Comparison of ENCODE assay signal across 10 cellular contexts in the genomic region with DNA sequence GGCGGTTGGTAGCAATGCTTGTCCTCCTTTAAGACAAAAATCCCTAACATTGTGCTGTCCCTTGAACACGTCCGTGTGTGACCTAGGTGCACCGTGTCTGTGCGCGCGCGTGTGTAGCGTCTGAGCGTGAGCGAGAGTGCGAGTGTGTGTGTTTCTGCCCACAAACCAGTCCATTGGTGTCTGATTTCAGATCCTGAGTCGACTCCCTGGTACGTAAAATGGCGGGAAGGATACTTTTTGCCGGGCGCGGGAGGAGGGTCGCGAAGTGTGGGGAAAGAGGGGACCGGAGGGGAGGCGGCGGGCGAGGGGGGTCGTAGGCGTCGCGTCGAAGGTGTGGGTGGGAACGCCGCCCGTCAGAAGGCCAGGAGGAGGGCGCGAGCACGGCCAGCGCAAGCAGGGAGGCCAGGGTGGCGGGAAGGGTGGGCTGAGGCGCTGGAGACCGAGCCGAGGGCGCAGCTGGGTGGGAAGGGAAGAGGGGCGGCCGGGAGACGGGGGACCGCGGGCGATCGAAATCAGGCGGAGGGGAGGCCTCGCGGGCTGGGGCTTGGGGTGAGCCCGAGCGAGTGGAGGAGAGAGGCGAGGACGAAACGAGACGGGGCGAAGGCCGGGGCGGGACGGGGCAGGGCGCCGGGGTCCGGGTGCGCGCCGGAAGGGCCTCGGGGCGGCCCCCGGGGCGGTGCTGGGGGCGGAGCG. TPM values are rescaled to one million over a fixed set of nuclear protein-coding genes. Genes with fewer than 3 reads are reported as not detected.
DNase-seq lines count a peak whose midpoint lies in the region; ATAC-seq and TF ChIP-seq lines count a peak whose summit lies in the region.
"Had no signal": no experiment of that assay in that cellular context is flagged by ENCODE, and none has a peak within 500 bp of the region (broad histone marks: within the 10 kb centered on the region; RNA-seq: fewer than 3 reads in every experiment).

No MANE protein-coding gene starts in this region.

- CTCF ChIA-PET in CD4-positive, alpha-beta memory T cell (lab: Charles Lee; ENCODE audit: partially characterized antibody): no interaction called here
- CTCF ChIA-PET in activated CD8-positive, alpha-beta T cell treated with anti-CD3 and anti-CD28 coated beads for 36 hours (lab: Charles Lee): interaction anchor here (1.0 to 1.1 kb wide), 2 partner anchors 11 to 14 kb away, joined by 3 to 5 read pairs; no protein-coding TSS in a partner anchor

- H3K27ac Mint-ChIP-seq in CD4-positive, alpha-beta memory T cell: peak overlapping the region in 3 of 7 donors; percentile 46 to 81 (median 49)
- H3K27ac Mint-ChIP-seq in activated CD8-positive, alpha-beta T cell treated with anti-CD3 and anti-CD28 coated beads for 36 hours: no peak overlapping the region
- H3K27ac Mint-ChIP-seq in naive thymus-derived CD8-positive, alpha-beta T cell: peak overlapping the region in 1 of 10 donors; percentile 71

- H3K36me3 Mint-ChIP-seq in CD4-positive, alpha-beta memory T cell: peaks cover 0 to 1% of the 10 kb centered on the region in 2 donors
- H3K36me3 Mint-ChIP-seq in activated CD8-positive, alpha-beta T cell treated with anti-CD3 and anti-CD28 coated beads for 36 hours (ENCODE audit: low read depth): no peaks in the 10 kb centered on the region
- H3K36me3 Mint-ChIP-seq in naive thymus-derived CD8-positive, alpha-beta T cell: peaks cover 1 to 37% (median 10%) of the 10 kb centered on the region in 3 donors

- H3K36me3 ChIP-seq in CD4-positive, alpha-beta memory T cell (ENCODE audit: insufficient read depth, low read length): no peaks in the 10 kb centered on the region

- ATAC-seq in HG03280 (IDR thresholded peaks at IDR 0.05; ENCODE audit: unreplicated experiment): peak; percentile 1
- ATAC-seq in activated CD8-positive, alpha-beta T cell treated with anti-CD3 and anti-CD28 coated beads for 36 hours: no peak
- peak; percentile 13 to 29 for ATAC-seq in naive thymus-derived CD8-positive, alpha-beta T cell
- no peak for ATAC-seq in GM21381 (IDR thresholded peaks at IDR 0.05; ENCODE audit: unreplicated experiment)

- no peaks in the 10 kb centered on the region for H3K9me3 ChIP-seq in CD4-positive, alpha-beta memory T cell (ENCODE audit: control insufficient read depth in 1 of 2, low read length in 2 of 2)

- peaks cover 15 to 28% (median 22%) of the 10 kb centered on the region in 4 donors for H3K4me1 Mint-ChIP-seq in CD4-positive, alpha-beta memory T cell
- H3K4me1 Mint-ChIP-seq in activated CD8-positive, alpha-beta T cell treated with anti-CD3 and anti-CD28 coated beads for 36 hours (ENCODE audit: low read depth): peaks cover 14% of the 10 kb centered on the region
- peaks cover 14 to 30% (median 22%) of the 10 kb centered on the region in 4 donors for H3K4me1 Mint-ChIP-seq in naive thymus-derived CD8-positive, alpha-beta T cell

- H3K27ac ChIP-seq in CD4-positive, alpha-beta memory T cell (ENCODE audit: low read depth, low read length): no peak overlapping the region
- H3K27ac ChIP-seq in substantia nigra (ENCODE audit: low read depth, low read length, poor library complexity, severe bottlenecking): no peak overlapping the region

- peaks cover 52 to 57% of the 10 kb centered on the region in 2 donors for H3K27me3 Mint-ChIP-seq in CD4-positive, alpha-beta memory T cell
- peaks cover 73% of the 10 kb centered on the region for H3K27me3 Mint-ChIP-seq in activated CD8-positive, alpha-beta T cell treated with anti-CD3 and anti-CD28 coated beads for 36 hours
- H3K27me3 Mint-ChIP-seq in naive thymus-derived CD8-positive, alpha-beta T cell: peaks cover 48 to 80% (median 70%) of the 10 kb centered on the region in 5 donors

- H3K27me3 ChIP-seq in CD4-positive, alpha-beta memory T cell (ENCODE audit: insufficient read depth, low read length): peaks cover 61% of the 10 kb centered on the region

- H3K4me3 ChIP-seq in CD4-positive, alpha-beta memory T cell (ENCODE audit: low read length in 2 of 2): no peak overlapping the region

- no peak for TF ChIP-seq CTCF in activated CD8-positive, alpha-beta T cell treated with anti-CD3 and anti-CD28 coated beads for 36 hours (IDR thresholded peaks at IDR 0.05)

- H3K4me3 Mint-ChIP-seq in CD4-positive, alpha-beta memory T cell: peak overlapping the region; percentile 64 to 92 (median 81)
- peak overlapping the region; percentile 64 for H3K4me3 Mint-ChIP-seq in activated CD8-positive, alpha-beta T cell treated with anti-CD3 and anti-CD28 coated beads for 36 hours
- peak overlapping the region; percentile 67 to 90 (median 84) for H3K4me3 Mint-ChIP-seq in naive thymus-derived CD8-positive, alpha-beta T cell

- peak in 1 of 5 donors; percentile 26 for DNase-seq in CD4-positive, alpha-beta memory T cell
- DNase-seq in activated CD8-positive, alpha-beta T cell treated with anti-CD3 and anti-CD28 coated beads for 36 hours: peak; percentile 7
- peak in 1 of 10 donors; percentile 64 for DNase-seq in naive thymus-derived CD8-positive, alpha-beta T cell
- DNase-seq in cortex of kidney (lab: John Stamatoyannopoulos, UW) (no peak), NCI-H2227 (lab: John Stamatoyannopoulos, UW; ENCODE audit: unreplicated experiment) (no peak), substantia nigra (lab: John Stamatoyannopoulos, UW) (no peak)

- POLR2A ChIA-PET in CD4-positive, alpha-beta memory T cell (lab: Charles Lee; ENCODE audit: partially characterized antibody): no interaction called here
- POLR2A ChIA-PET in activated CD8-positive, alpha-beta T cell treated with anti-CD3 and anti-CD28 coated beads for 36 hours (lab: Charles Lee): interaction anchor here (1.0 to 1.6 kb wide), 3 partner anchors 10 to 17 kb away, joined by 3 to 4 read pairs (median 3); no protein-coding TSS in a partner anchor
- POLR2A ChIA-PET in naive thymus-derived CD8-positive, alpha-beta T cell (lab: Charles Lee): no interaction called here

- H3K9me3 Mint-ChIP-seq in CD4-positive, alpha-beta memory T cell: peaks cover 0 to 42% (median 24%) of the 10 kb centered on the region in 8 donors
- peaks cover 5% of the 10 kb centered on the region for H3K9me3 Mint-ChIP-seq in activated CD8-positive, alpha-beta T cell treated with anti-CD3 and anti-CD28 coated beads for 36 hours
- peaks cover 2 to 46% (median 19%) of the 10 kb centered on the region in 9 donors for H3K9me3 Mint-ChIP-seq in naive thymus-derived CD8-positive, alpha-beta T cell

- intact Hi-C loops in CD4-positive, alpha-beta memory T cell (cut with micrococcal nuclease): loop anchor here (2.0 kb wide), 1 partner anchor 15 kb away; no protein-coding TSS in a partner anchor
- intact Hi-C loops in activated CD8-positive, alpha-beta T cell treated with anti-CD3 and anti-CD28 coated beads for 36 hours (cut with micrococcal nuclease): no loop called here

- H3K4me1 ChIP-seq in CD4-positive, alpha-beta memory T cell (ENCODE audit: insufficient read depth, low read length): peaks cover 17% of the 10 kb centered on the region

RNA-seq across cellular contexts. Expression of a gene that starts 8.8 kb away (rescaled TPM):
- not detected for total RNA-seq in CD4-positive, alpha-beta memory T cell
- not detected for polyA plus RNA-seq in CD4-positive, alpha-beta memory T cell
- total RNA-seq in activated CD8-positive, alpha-beta T cell treated with anti-CD3 and anti-CD28 coated beads for 36 hours: not detected
- not detected for total RNA-seq in naive thymus-derived CD8-positive, alpha-beta T cell
- not detected for polyA plus RNA-seq in naive thymus-derived CD8-positive, alpha-beta T cell
- total RNA-seq: frontal cortex, LHCN-M2 had no signal

Comparison
In these comparisons a context has a peak if more than half of its experiments do, and no peak if none do; other contexts are left out.
1. ATAC-seq: peak in HG03280 (single experiment) and naive thymus-derived CD8-positive, alpha-beta T cell (2 of 2); none in activated CD8-positive, alpha-beta T cell treated with anti-CD3 and anti-CD28 coated beads for 36 hours (single experiment) and GM21381 (single experiment).
2. Peak in every context shown above with its lines, with median percentiles within 50 percentile points of each other: H3K4me3 Mint-ChIP-seq.